Comparison of ENCODE assay signal across 29 cellular contexts in genomic region chr17:61081959-61082358, GRCh38.
"Had no signal": no experiment of that assay in that cellular context is flagged by ENCODE, and none has a peak within 500 bp of the region (broad histone marks: within the 10 kb centered on the region; RNA-seq: fewer than 3 reads in every experiment).

No MANE protein-coding gene starts in this region.

- ATAC-seq: activated CD4-positive, CD25-positive, alpha-beta regulatory T cell treated with anti-CD3 and anti-CD28 coated beads, Interleukin-2, amount 50 U/mL, for 24 hours; activated CD8-positive, alpha-beta T cell treated with anti-CD3 and anti-CD28 coated beads for 36 hours; activated T-cell treated with anti-CD3 and anti-CD28 coated beads, Interleukin-2, amount 50 U/mL, for 4 hours; activated T-helper 17 cell treated with anti-CD3 and anti-CD28 coated beads, Interleukin-2, amount 50 U/mL, for 72 hours; esophagus mucosa; T-helper 17 cell had no signal

- H3K27me3 ChIP-seq: brain microvascular endothelial cell, dorsolateral prefrontal cortex had no signal

- H3K36me3 ChIP-seq: brain microvascular endothelial cell, WERI-Rb-1 had no signal

- DNase-seq: activated B cell treated with CpG ODN at 0.5 μM for 24 hours; activated CD4-positive, alpha-beta T cell treated with anti-CD3 and anti-CD28 coated beads for 48 hours; activated CD4-positive, alpha-beta T cell treated with anti-CD3 and anti-CD28 coated beads, Interleukin-2, amount 50 U/mL, for 1 hour; activated CD4-positive, alpha-beta T cell treated with anti-CD3 and anti-CD28 coated beads, Interleukin-2, amount 50 U/mL, for 48 hours; activated CD8-positive, alpha-beta memory T cell treated with anti-CD3 and anti-CD28 coated beads for 24 hours; activated CD8-positive, alpha-beta T cell treated with anti-CD3 and anti-CD28 coated beads for 36 hours; activated effector memory CD4-positive, alpha-beta T cell treated with Interleukin-2 at 50 U/mL for 16 hours; activated gamma-delta T cell treated with Interleukin-2 at 50 U/mL for 16 hours; activated naive CD4-positive, alpha-beta T cell treated with anti-CD3 and anti-CD28 coated beads, Interleukin-2, amount 50 U/mL, for 16 hours; activated naive CD4-positive, alpha-beta T cell treated with Interleukin-2 at 50 U/mL for 16 hours; activated T-cell treated with anti-CD3 and anti-CD28 coated beads, Interleukin-2, amount 50 U/mL, for 4 hours; amniotic stem cell; anterior cingulate cortex; brain microvascular endothelial cell; dorsolateral prefrontal cortex; effector memory CD4-positive, alpha-beta T cell; endodermal cell; foreskin fibroblast; T-helper 1 cell; T-helper 17 cell; T1000; WERI-Rb-1 had no signal

- H3K27ac ChIP-seq: brain microvascular endothelial cell, coronary artery, dorsolateral prefrontal cortex, WERI-Rb-1 had no signal

- H3K4me3 ChIP-seq: coronary artery, dorsolateral prefrontal cortex had no signal

- FAIRE-seq: astrocyte, bronchial epithelial cell, frontal cortex had no signal
